Comparison of ENCODE assay signal across 1 cellular context in the genomic region with DNA sequence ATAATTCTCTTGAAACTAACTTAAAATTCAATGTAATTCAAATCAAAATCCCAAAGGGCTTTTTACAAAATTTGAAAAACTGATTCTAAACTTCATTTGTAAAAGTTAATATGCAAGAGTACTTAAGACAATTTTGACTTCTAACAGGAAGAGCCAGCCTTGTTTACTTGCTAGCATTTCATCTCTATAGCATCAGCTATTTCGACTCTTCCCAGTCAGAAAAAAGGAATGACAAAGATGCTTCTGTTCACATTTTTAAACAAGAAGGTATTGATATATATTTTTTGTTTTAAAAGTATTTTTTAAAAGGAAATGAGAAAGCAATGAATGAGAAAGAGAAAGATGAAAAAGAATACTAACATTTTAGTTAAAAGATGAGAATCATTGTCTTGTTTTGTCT.
TF ChIP-seq lines count a peak whose summit lies in the region.

No MANE protein-coding gene starts in this region.

TF ChIP-seq in GM23338, 12 proteins besides CTCF, POLR2A, EP300 and RAD21 (continued from another document):
- TF ChIP-seq, protein P1, sequence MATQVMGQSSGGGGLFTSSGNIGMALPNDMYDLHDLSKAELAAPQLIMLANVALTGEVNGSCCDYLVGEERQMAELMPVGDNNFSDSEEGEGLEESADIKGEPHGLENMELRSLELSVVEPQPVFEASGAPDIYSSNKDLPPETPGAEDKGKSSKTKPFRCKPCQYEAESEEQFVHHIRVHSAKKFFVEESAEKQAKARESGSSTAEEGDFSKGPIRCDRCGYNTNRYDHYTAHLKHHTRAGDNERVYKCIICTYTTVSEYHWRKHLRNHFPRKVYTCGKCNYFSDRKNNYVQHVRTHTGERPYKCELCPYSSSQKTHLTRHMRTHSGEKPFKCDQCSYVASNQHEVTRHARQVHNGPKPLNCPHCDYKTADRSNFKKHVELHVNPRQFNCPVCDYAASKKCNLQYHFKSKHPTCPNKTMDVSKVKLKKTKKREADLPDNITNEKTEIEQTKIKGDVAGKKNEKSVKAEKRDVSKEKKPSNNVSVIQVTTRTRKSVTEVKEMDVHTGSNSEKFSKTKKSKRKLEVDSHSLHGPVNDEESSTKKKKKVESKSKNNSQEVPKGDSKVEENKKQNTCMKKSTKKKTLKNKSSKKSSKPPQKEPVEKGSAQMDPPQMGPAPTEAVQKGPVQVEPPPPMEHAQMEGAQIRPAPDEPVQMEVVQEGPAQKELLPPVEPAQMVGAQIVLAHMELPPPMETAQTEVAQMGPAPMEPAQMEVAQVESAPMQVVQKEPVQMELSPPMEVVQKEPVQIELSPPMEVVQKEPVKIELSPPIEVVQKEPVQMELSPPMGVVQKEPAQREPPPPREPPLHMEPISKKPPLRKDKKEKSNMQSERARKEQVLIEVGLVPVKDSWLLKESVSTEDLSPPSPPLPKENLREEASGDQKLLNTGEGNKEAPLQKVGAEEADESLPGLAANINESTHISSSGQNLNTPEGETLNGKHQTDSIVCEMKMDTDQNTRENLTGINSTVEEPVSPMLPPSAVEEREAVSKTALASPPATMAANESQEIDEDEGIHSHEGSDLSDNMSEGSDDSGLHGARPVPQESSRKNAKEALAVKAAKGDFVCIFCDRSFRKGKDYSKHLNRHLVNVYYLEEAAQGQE (IDR thresholded peaks at IDR 0.05; ENCODE audit: unreplicated experiment): no peak
- no peak for TF ChIP-seq ZNF331 (CRISPR knock-in tag; IDR thresholded peaks at IDR 0.05; ENCODE audit: low read depth)
- no peak for TF ChIP-seq POLR2AphosphoS5 (IDR thresholded peaks at IDR 0.05; ENCODE audit: low read depth)
- TF ChIP-seq CREB1 (CRISPR knock-in tag; IDR thresholded peaks at IDR 0.05; ENCODE audit: low read depth): no peak
- no peak for TF ChIP-seq NANOG (IDR thresholded peaks at IDR 0.05; ENCODE audit: borderline replicate concordance)
- TF ChIP-seq, protein P2, sequence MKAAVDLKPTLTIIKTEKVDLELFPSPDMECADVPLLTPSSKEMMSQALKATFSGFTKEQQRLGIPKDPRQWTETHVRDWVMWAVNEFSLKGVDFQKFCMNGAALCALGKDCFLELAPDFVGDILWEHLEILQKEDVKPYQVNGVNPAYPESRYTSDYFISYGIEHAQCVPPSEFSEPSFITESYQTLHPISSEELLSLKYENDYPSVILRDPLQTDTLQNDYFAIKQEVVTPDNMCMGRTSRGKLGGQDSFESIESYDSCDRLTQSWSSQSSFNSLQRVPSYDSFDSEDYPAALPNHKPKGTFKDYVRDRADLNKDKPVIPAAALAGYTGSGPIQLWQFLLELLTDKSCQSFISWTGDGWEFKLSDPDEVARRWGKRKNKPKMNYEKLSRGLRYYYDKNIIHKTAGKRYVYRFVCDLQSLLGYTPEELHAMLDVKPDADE (IDR thresholded peaks at IDR 0.05): no peak
- no peak for TF ChIP-seq EZH2phosphoT487 (IDR thresholded peaks at IDR 0.05; ENCODE audit: unreplicated experiment)
- TF ChIP-seq JUNB (IDR thresholded peaks at IDR 0.05; ENCODE audit: unreplicated experiment): no peak
- TF ChIP-seq, protein P3, sequence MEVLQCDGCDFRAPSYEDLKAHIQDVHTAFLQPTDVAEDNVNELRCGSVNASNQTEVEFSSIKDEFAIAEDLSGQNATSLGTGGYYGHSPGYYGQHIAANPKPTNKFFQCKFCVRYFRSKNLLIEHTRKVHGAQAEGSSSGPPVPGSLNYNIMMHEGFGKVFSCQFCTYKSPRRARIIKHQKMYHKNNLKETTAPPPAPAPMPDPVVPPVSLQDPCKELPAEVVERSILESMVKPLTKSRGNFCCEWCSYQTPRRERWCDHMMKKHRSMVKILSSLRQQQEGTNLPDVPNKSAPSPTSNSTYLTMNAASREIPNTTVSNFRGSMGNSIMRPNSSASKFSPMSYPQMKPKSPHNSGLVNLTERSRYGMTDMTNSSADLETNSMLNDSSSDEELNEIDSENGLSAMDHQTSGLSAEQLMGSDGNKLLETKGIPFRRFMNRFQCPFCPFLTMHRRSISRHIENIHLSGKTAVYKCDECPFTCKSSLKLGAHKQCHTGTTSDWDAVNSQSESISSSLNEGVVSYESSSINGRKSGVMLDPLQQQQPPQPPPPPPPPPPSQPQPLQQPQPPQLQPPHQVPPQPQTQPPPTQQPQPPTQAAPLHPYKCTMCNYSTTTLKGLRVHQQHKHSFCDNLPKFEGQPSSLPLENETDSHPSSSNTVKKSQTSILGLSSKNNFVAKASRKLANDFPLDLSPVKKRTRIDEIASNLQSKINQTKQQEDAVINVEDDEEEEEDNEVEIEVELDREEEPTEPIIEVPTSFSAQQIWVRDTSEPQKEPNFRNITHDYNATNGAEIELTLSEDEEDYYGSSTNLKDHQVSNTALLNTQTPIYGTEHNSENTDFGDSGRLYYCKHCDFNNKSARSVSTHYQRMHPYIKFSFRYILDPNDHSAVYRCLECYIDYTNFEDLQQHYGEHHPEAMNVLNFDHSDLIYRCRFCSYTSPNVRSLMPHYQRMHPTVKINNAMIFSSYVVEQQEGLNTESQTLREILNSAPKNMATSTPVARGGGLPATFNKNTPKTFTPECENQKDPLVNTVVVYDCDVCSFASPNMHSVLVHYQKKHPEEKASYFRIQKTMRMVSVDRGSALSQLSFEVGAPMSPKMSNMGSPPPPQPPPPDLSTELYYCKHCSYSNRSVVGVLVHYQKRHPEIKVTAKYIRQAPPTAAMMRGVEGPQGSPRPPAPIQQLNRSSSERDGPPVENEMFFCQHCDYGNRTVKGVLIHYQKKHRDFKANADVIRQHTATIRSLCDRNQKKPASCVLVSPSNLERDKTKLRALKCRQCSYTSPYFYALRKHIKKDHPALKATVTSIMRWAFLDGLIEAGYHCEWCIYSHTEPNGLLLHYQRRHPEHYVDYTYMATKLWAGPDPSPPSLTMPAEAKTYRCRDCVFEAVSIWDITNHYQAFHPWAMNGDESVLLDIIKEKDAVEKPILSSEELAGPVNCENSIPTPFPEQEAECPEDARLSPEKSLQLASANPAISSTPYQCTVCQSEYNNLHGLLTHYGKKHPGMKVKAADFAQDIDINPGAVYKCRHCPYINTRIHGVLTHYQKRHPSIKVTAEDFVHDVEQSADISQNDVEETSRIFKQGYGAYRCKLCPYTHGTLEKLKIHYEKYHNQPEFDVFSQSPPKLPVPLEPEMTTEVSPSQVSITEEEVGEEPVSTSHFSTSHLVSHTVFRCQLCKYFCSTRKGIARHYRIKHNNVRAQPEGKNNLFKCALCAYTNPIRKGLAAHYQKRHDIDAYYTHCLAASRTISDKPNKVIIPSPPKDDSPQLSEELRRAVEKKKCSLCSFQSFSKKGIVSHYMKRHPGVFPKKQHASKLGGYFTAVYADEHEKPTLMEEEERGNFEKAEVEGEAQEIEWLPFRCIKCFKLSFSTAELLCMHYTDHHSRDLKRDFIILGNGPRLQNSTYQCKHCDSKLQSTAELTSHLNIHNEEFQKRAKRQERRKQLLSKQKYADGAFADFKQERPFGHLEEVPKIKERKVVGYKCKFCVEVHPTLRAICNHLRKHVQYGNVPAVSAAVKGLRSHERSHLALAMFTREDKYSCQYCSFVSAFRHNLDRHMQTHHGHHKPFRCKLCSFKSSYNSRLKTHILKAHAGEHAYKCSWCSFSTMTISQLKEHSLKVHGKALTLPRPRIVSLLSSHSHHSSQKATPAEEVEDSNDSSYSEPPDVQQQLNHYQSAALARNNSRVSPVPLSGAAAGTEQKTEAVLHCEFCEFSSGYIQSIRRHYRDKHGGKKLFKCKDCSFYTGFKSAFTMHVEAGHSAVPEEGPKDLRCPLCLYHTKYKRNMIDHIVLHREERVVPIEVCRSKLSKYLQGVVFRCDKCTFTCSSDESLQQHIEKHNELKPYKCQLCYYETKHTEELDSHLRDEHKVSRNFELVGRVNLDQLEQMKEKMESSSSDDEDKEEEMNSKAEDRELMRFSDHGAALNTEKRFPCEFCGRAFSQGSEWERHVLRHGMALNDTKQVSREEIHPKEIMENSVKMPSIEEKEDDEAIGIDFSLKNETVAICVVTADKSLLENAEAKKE (CRISPR knock-in tag; IDR thresholded peaks at IDR 0.05): no peak
- TF ChIP-seq EZH2 (IDR thresholded peaks at IDR 0.05; ENCODE audit: low read depth, unreplicated experiment): no peak
- TF ChIP-seq STAT1 (IDR thresholded peaks at IDR 0.05; ENCODE audit: unreplicated experiment): no peak
TF ChIP-seq in GM23338: peak in this region for 0.
